Comparison of ENCODE assay signal across 27 cellular contexts in genomic region chr6:34051339-34051919, GRCh38.
DNase-seq lines count a peak whose midpoint lies in the region; FAIRE-seq and TF ChIP-seq lines count a peak whose summit lies in the region.
"Had no signal": no experiment of that assay in that cellular context is flagged by ENCODE, and none has a peak within 500 bp of the region (broad histone marks: within the 10 kb centered on the region; RNA-seq: fewer than 3 reads in every experiment).

No MANE protein-coding gene starts in this region.

- dilution Hi-C loops in endothelial cell of umbilical vein (cut with MboI; ENCODE audit: extremely low pct_ligation_motif_present, low sequenced_read_pairs), result no loop called here

- no peaks in the 10 kb centered on the region for H3F3A ChIP-seq in SK-N-SH (replicated peaks; ENCODE audit: insufficient read depth)

- H3K9ac ChIP-seq in SK-N-SH (no peak overlapping the region), endothelial cell of umbilical vein (replicated peaks; ENCODE audit: extremely low read depth, insufficient read depth, low read length) (no peak overlapping the region)

- H3K9me3 ChIP-seq in SK-N-SH (no peaks in the 10 kb centered on the region), endothelial cell of umbilical vein (replicated peaks; ENCODE audit: control insufficient read depth, insufficient read depth, low read length) (no peaks in the 10 kb centered on the region)
- H3K9me3 ChIP-seq: A549, Caco-2 had no signal

- DNase-seq in NCI-H82 (lab: John Stamatoyannopoulos, UW) (peak; percentile 54), NCI-H82 treated with DMSO at 0.1 percent for 48 hours (lab: John Stamatoyannopoulos, UW; ENCODE audit: unreplicated experiment) (no peak), SK-N-SH (no peak), endothelial cell of umbilical vein (ENCODE audit: low read depth, low spot score) (peak; percentile 11), putamen (ENCODE audit: low spot score) (peak; percentile 36), amniotic stem cell (lab: John Stamatoyannopoulos, UW) (no peak), NCI-H2107 (lab: John Stamatoyannopoulos, UW) (no peak)
- DNase-seq: AML-193; C1 segment of cervical spinal cord; Caco-2; CD4-positive, alpha-beta memory T cell; GF-D8; HCEC 1CT; NCI-H1048; NCI-H1436 treated with DMSO at 0.1 percent for 48 hours; NCI-H187 treated with DMSO at 0.1 percent for 48 hours; NCI-H446 treated with DMSO at 0.1 percent for 48 hours; NCI-H526; SIG-M5; T-helper 17 cell had no signal

- WGBS in SK-N-SH (ENCODE audit: low lambda C conversion rate), result 42% methylated on average over 8 of the region's 8 CpGs

- H3K79me2 ChIP-seq in SK-N-SH (ENCODE audit: insufficient read depth), result no peaks in the 10 kb centered on the region
- no peaks in the 10 kb centered on the region for H3K79me2 ChIP-seq in endothelial cell of umbilical vein (ENCODE audit: control insufficient read depth, insufficient read depth, low read length)

- intact Hi-C loops in endothelial cell of umbilical vein (cut with micrococcal nuclease), result no loop called here

- H3K27ac ChIP-seq in SK-N-SH (ENCODE audit: low read depth in 2 of 2, low read length in 1 of 2) (no peak overlapping the region), endothelial cell of umbilical vein (ENCODE audit: insufficient read depth, low read depth, low read length) (no peak overlapping the region)
- H3K27ac ChIP-seq: A549, HL-60, SK-N-MC had no signal

- no peak for TF ChIP-seq EP300 in SK-N-SH (IDR thresholded peaks at IDR 0.05; ENCODE audit: borderline replicate concordance in 1 of 2, low read depth in 1 of 2, low read length in 1 of 2)

- H2AFZ ChIP-seq in SK-N-SH (ENCODE audit: low read depth) (no peak overlapping the region), endothelial cell of umbilical vein (ENCODE audit: low read depth, low read length) (no peak overlapping the region)

- BruUV-seq in endothelial cell of umbilical vein (replicated peaks; lab: Mats Ljungman, UMichigan), result no TSS peak

- H3K4me3 ChIP-seq in SK-N-SH (ENCODE audit: low read depth in 2 of 2, low read length in 1 of 2) (no peak overlapping the region), endothelial cell of umbilical vein (replicated peaks in 1 of 3; ENCODE audit: insufficient read depth in 1 of 3, low read depth in 1 of 3, low read length in 3 of 3) (no peak overlapping the region)
- H3K4me3 ChIP-seq: A549, SK-N-MC had no signal

- H3K27me3 ChIP-seq in SK-N-SH (ENCODE audit: insufficient read depth) (peaks cover 10% of the 10 kb centered on the region; the same call in 1 of the 2 replicates), endothelial cell of umbilical vein (ENCODE audit: control insufficient read depth in 2 of 2, insufficient read depth in 2 of 2, low read length in 2 of 2) (peaks cover 1 to 3% of the 10 kb centered on the region in 2 experiments)

- no peaks in the 10 kb centered on the region for H4K20me1 ChIP-seq in SK-N-SH (ENCODE audit: insufficient read depth)
- no peaks in the 10 kb centered on the region for H4K20me1 ChIP-seq in endothelial cell of umbilical vein (replicated peaks; ENCODE audit: control insufficient read depth, extremely low read depth, insufficient read depth, low read length)

- no peak for FAIRE-seq in endothelial cell of umbilical vein (lab: Jason Lieb, UNC)
- FAIRE-seq: A549, GM12891, GM19239, H1, RCC 7860 had no signal

- no peak for TF ChIP-seq CTCF in SK-N-SH (IDR thresholded peaks at IDR 0.05)
- TF ChIP-seq CTCF in endothelial cell of umbilical vein (IDR thresholded peaks at IDR 0.05; ENCODE audit: extremely low read depth in 1 of 2, insufficient read depth in 1 of 2, low read depth in 1 of 2, low read length in 2 of 2), result no peak

- H3K9me2 ChIP-seq in SK-N-SH, result no peaks in the 10 kb centered on the region

- H3K4me1 ChIP-seq in SK-N-SH (ENCODE audit: control insufficient read depth in 1 of 2, insufficient read depth in 2 of 2, low read depth in 1 of 2, low read length in 1 of 2), result peaks cover 0 to 13% of the 10 kb centered on the region in 2 experiments; a peak in 1 of 4 replicates
- H3K4me1 ChIP-seq in endothelial cell of umbilical vein (ENCODE audit: control insufficient read depth, extremely low read depth, insufficient read depth, low read length), result no peaks in the 10 kb centered on the region
- H3K4me1 ChIP-seq: A549, Caco-2 had no signal

- no peak for TF ChIP-seq RAD21 in SK-N-SH (IDR thresholded peaks at IDR 0.05; ENCODE audit: low read length)

- POLR2A ChIA-PET in SK-N-SH (lab: Yijun Ruan, JAX) (no interaction called here), endothelial cell of umbilical vein (lab: Charles Lee) (no interaction called here)

- H3K36me3 ChIP-seq in SK-N-SH (replicated peaks in 1 of 2; ENCODE audit: control insufficient read depth in 1 of 2, insufficient read depth in 2 of 2, low read length in 1 of 2) (no peaks in the 10 kb centered on the region), endothelial cell of umbilical vein (ENCODE audit: control insufficient read depth in 2 of 2, extremely low read depth in 1 of 2, insufficient read depth in 2 of 2, low read length in 2 of 2) (no peaks in the 10 kb centered on the region)

- CTCF ChIA-PET in SK-N-SH (lab: Yijun Ruan, JAX), result interaction anchor here (1.0 to 7.0 kb wide), 8 partner anchors 12 to 308 kb away, joined by 3 to 125 read pairs (median 30); partner anchors contain the start of gene GRM4
- CTCF ChIA-PET in endothelial cell of umbilical vein (lab: Charles Lee), result interaction anchor here (1.0 to 4.4 kb wide), 4 partner anchors 9 to 103 kb away, joined by 3 to 245 read pairs (median 3); no protein-coding TSS in a partner anchor

- no peak for TF ChIP-seq POLR2A in endothelial cell of umbilical vein (IDR thresholded peaks at IDR 0.05; ENCODE audit: low read depth, low read length)

- H3K4me2 ChIP-seq in SK-N-SH, result no peak overlapping the region
- no peak overlapping the region for H3K4me2 ChIP-seq in endothelial cell of umbilical vein (ENCODE audit: insufficient read depth, low read length)
- H3K4me2 ChIP-seq: A549 had no signal

- no peaks in the 10 kb centered on the region for H3K9me1 ChIP-seq in endothelial cell of umbilical vein (replicated peaks; ENCODE audit: control insufficient read depth, extremely low read depth, insufficient read depth, low read length)

TF ChIP-seq in SK-N-SH, 30 proteins besides CTCF, POLR2A, EP300 and RAD21:
- TF ChIP-seq RFX5 (IDR thresholded peaks at IDR 0.05; ENCODE audit: low read length), result no peak
- TF ChIP-seq ELF1 (IDR thresholded peaks at IDR 0.05), result no peak
- no peak for TF ChIP-seq POLR2AphosphoS5 (IDR thresholded peaks at IDR 0.05; ENCODE audit: low read depth, low read length)
- TF ChIP-seq EZH2phosphoT487 (IDR thresholded peaks at IDR 0.05; ENCODE audit: borderline replicate concordance, low read depth), result no peak
- 0 out of 2 replicates have a peak, but pooled peaks have one; percentile 43 for TF ChIP-seq GATA2 (CRISPR knock-in tag; IDR thresholded peaks at IDR 0.05)
- no peak for TF ChIP-seq TEAD4 (IDR thresholded peaks at IDR 0.05; ENCODE audit: borderline replicate concordance, insufficient read depth)
- TF ChIP-seq USF1 (IDR thresholded peaks at IDR 0.05; ENCODE audit: borderline replicate concordance, low read depth), result no peak

TF ChIP-seq in endothelial cell of umbilical vein, 7 proteins besides CTCF, POLR2A, EP300 and RAD21:
- TF ChIP-seq GATA2 (IDR thresholded peaks at IDR 0.05; ENCODE audit: insufficient read depth, insufficient read length, low read depth, low read length) (no peak), MAX (IDR thresholded peaks at IDR 0.05; ENCODE audit: insufficient read depth, insufficient read length) (no peak), MYC (IDR thresholded peaks at IDR 0.05; ENCODE audit: low read depth, low read length) (no peak), JUN (IDR thresholded peaks at IDR 0.05; ENCODE audit: borderline replicate concordance, insufficient read depth, insufficient read length, low read depth) (no peak), POLR2AphosphoS5 (IDR thresholded peaks at IDR 0.05; ENCODE audit: insufficient read depth, low read depth, low read length) (no peak)

Comparison
In these comparisons a context has a peak if more than half of its experiments do, and no peak if none do; other contexts are left out.
1. DNase-seq: peak in NCI-H82 (single experiment), endothelial cell of umbilical vein (single experiment) and putamen (single experiment); none in NCI-H82 treated with DMSO at 0.1 percent for 48 hours (single experiment), SK-N-SH (single experiment), amniotic stem cell (single experiment) and NCI-H2107 (single experiment).